38 cellular contexts compared by ENCODE assay signal in the genomic region with DNA sequence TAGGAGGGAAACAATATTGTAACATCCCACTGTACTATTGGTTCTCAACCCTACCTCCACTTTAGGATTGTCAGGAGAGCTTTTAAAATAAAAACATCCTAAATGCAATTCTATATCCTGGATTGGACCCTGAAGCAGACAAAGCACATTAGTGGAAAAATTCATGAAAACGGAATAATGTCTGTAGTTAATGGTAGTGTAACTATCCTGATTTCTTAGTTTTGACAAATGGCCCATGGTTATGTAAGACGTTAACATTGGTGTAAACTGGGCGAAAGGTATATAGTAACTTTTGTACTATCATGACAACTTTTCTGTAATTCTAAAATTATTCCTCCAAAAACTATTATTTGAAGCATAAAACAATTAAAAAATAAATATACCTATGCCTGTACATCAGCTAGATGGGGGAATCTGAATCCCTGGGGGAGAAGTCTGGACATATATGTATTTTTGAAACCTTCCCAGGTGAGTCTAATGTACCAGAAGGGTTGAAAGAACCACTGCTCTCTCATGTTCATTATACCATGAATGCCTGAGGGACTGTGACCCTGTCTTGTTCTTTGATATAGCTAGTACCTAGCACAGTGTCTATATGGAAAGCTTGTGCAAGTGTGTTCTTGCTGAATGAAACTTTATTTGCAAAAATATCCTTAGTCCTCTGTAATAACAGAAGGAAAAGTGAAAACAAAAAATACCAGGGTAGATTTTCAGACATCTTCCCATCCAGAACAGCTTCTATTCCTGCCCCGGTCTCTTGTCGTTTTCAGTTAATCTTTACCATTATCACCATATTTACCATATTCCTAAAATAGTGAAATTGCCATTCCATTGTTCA. TPM values are rescaled to one million over a fixed set of nuclear protein-coding genes. Genes with fewer than 3 reads are reported as not detected.
"Had no signal": no experiment of that assay in that cellular context is flagged by ENCODE, and none has a peak within 500 bp of the region (broad histone marks: within the 10 kb centered on the region; RNA-seq: fewer than 3 reads in every experiment).

No MANE protein-coding gene starts in this region.

- H3K27me3 Mint-ChIP-seq: activated naive CD4-positive, alpha-beta T cell treated with anti-CD3 and anti-CD28 coated beads, Interleukin-2, amount 50 U/mL, for 24 hours; activated naive CD8-positive, alpha-beta T cell; central memory CD8-positive, alpha-beta T cell had no signal

- H3K36me3 Mint-ChIP-seq: activated naive CD8-positive, alpha-beta T cell; brain had no signal

- ATAC-seq: activated CD8-positive, alpha-beta memory T cell treated with anti-CD3 and anti-CD28 coated beads, Interleukin-2, amount 10 ng/mL, durations not matched to agents 7 days and 5 days; activated CD8-positive, alpha-beta T cell treated with anti-CD3 and anti-CD28 coated beads, Interleukin-2, amount 10 ng/mL, durations not matched to agents 7 days and 5 days; activated naive CD8-positive, alpha-beta T cell treated with anti-CD3 and anti-CD28 coated beads, Interleukin-2, amount 50 U/mL, for 24 hours had no signal

- H3K4me3 ChIP-seq: ascending aorta, cardiac muscle cell had no signal

- H3K9me3 ChIP-seq: ascending aorta had no signal

- DNase-seq: activated B cell treated with CpG ODN at 0.5 μM for 24 hours; activated CD4-positive, alpha-beta memory T cell treated with anti-CD3 and anti-CD28 coated beads for 36 hours; activated CD4-positive, alpha-beta T cell treated with anti-CD3 and anti-CD28 coated beads for 4 hours; activated CD4-positive, alpha-beta T cell treated with anti-CD3 and anti-CD28 coated beads, Interleukin-2, amount 10 ng/mL, durations not matched to agents 24 days and 14 days; activated CD4-positive, alpha-beta T cell treated with anti-CD3 and anti-CD28 coated beads, Interleukin-2, amount 50 U/mL, for 1 hour; activated CD4-positive, alpha-beta T cell treated with anti-CD3 and anti-CD28 coated beads, Interleukin-2, amount 50 U/mL, for 4 hours; activated CD4-positive, CD25-positive, alpha-beta regulatory T cell treated with anti-CD3 and anti-CD28 coated beads, Interleukin-2, amount 50 U/mL, for 72 hours; activated CD8-positive, alpha-beta memory T cell treated with anti-CD3 and anti-CD28 coated beads for 24 hours; activated CD8-positive, alpha-beta memory T cell treated with anti-CD3 and anti-CD28 coated beads, Interleukin-2, amount 10 ng/mL, durations not matched to agents 7 days and 5 days; activated CD8-positive, alpha-beta memory T cell treated with anti-CD3 and anti-CD28 coated beads, Interleukin-2, amount 50 U/mL, for 48 hours; activated CD8-positive, alpha-beta T cell treated with anti-CD3 and anti-CD28 coated beads, Interleukin-2, amount 10 ng/mL, durations not matched to agents 7 days and 5 days; activated effector memory CD4-positive, alpha-beta T cell treated with Interleukin-2 at 50 U/mL for 16 hours; activated gamma-delta T cell; activated naive CD4-positive, alpha-beta T cell treated with anti-CD3 and anti-CD28 coated beads, Interleukin-2, amount 10 ng/mL, durations not matched to agents 7 days and 5 days; activated naive CD4-positive, alpha-beta T cell treated with Interleukin-2 at 50 U/mL for 16 hours; activated naive CD8-positive, alpha-beta T cell treated with anti-CD3 and anti-CD28 coated beads, Interleukin-2, amount 10 ng/mL, durations not matched to agents 7 days and 5 days; activated naive CD8-positive, alpha-beta T cell treated with anti-CD3 and anti-CD28 coated beads, Interleukin-2, amount 50 U/mL, for 24 hours; activated T-cell treated with anti-CD3 and anti-CD28 coated beads, Interleukin-2, amount 50 U/mL, for 24 hours; activated T-cell treated with anti-CD3 and anti-CD28 coated beads, Interleukin-2, amount 50 U/mL, for 48 hours; amygdala; anterior cingulate cortex; caudate nucleus; cerebellar nuclear complex; T-helper 2 cell; T-helper 9 cell had no signal

- FAIRE-seq: bronchial epithelial cell, TTC549 had no signal

- H3K36me3 ChIP-seq: ascending aorta, cardiac muscle cell had no signal

- H3K4me3 Mint-ChIP-seq: activated B cell treated with CpG ODN at 0.5 μM for 24 hours; activated CD4-positive, alpha-beta memory T cell treated with anti-CD3 and anti-CD28 coated beads for 36 hours; activated CD4-positive, alpha-beta T cell treated with anti-CD3 and anti-CD28 coated beads, Interleukin-2, amount 10 ng/mL, durations not matched to agents 24 days and 14 days; activated CD8-positive, alpha-beta memory T cell treated with anti-CD3 and anti-CD28 coated beads, Interleukin-2, amount 10 ng/mL, durations not matched to agents 7 days and 5 days; activated CD8-positive, alpha-beta T cell treated with anti-CD3 and anti-CD28 coated beads, Interleukin-2, amount 10 ng/mL, durations not matched to agents 7 days and 5 days; activated naive CD4-positive, alpha-beta T cell treated with anti-CD3 and anti-CD28 coated beads, Interleukin-2, amount 10 ng/mL, durations not matched to agents 7 days and 5 days; activated naive CD4-positive, alpha-beta T cell treated with anti-CD3 and anti-CD28 coated beads, Interleukin-2, amount 50 U/mL, for 24 hours; activated naive CD8-positive, alpha-beta T cell; activated naive CD8-positive, alpha-beta T cell treated with anti-CD3 and anti-CD28 coated beads, Interleukin-2, amount 10 ng/mL, durations not matched to agents 7 days and 5 days; activated naive CD8-positive, alpha-beta T cell treated with anti-CD3 and anti-CD28 coated beads, Interleukin-2, amount 50 U/mL, for 24 hours; activated T-cell treated with anti-CD3 and anti-CD28 coated beads, Interleukin-2, amount 50 U/mL, for 24 hours; central memory CD8-positive, alpha-beta T cell; T-helper 1 cell treated with Interleukin-12 subunit alpha and Interleukin-12 subunit beta and Interleukin-4 antibody, amounts not matched to agents 30 μg/mL and 1 μg/mL, for 36 hours; T-helper 2 cell treated with Interferon-gamma antibody and Interleukin-4, amounts not matched to agents 5 μg/mL and 100 μg/mL, for 36 hours had no signal

- H3K27me3 ChIP-seq: ascending aorta had no signal

- H3K27ac ChIP-seq: ascending aorta, cardiac muscle cell, VCaP had no signal

- H3K27ac Mint-ChIP-seq: activated CD4-positive, alpha-beta memory T cell treated with anti-CD3 and anti-CD28 coated beads for 36 hours; activated CD4-positive, alpha-beta T cell treated with anti-CD3 and anti-CD28 coated beads, Interleukin-2, amount 10 ng/mL, durations not matched to agents 24 days and 14 days; activated CD8-positive, alpha-beta memory T cell treated with anti-CD3 and anti-CD28 coated beads, Interleukin-2, amount 10 ng/mL, durations not matched to agents 7 days and 5 days; activated CD8-positive, alpha-beta T cell treated with anti-CD3 and anti-CD28 coated beads, Interleukin-2, amount 10 ng/mL, durations not matched to agents 7 days and 5 days; activated naive CD4-positive, alpha-beta T cell treated with anti-CD3 and anti-CD28 coated beads, Interleukin-2, amount 10 ng/mL, durations not matched to agents 7 days and 5 days; activated naive CD8-positive, alpha-beta T cell; activated naive CD8-positive, alpha-beta T cell treated with anti-CD3 and anti-CD28 coated beads, Interleukin-2, amount 10 ng/mL, durations not matched to agents 7 days and 5 days; activated naive CD8-positive, alpha-beta T cell treated with anti-CD3 and anti-CD28 coated beads, Interleukin-2, amount 50 U/mL, for 24 hours; activated T-cell treated with anti-CD3 and anti-CD28 coated beads, Interleukin-2, amount 50 U/mL, for 24 hours; activated T-helper 2 cell treated with anti-CD3 and anti-CD28 coated beads, Interferon-gamma antibody, Interleukin-2, Interleukin-4, amounts not matched to agents 10 μg/mL and 5 μg/mL and 100 μg/mL, durations not matched to agents 14 hours and 24 hours and 36 hours; brain; T-helper 1 cell treated with Interleukin-12 subunit alpha and Interleukin-12 subunit beta and Interleukin-4 antibody, amounts not matched to agents 30 μg/mL and 1 μg/mL, for 36 hours; T-helper 2 cell treated with Interferon-gamma antibody and Interleukin-4, amounts not matched to agents 5 μg/mL and 100 μg/mL, for 36 hours had no signal

- H3K9me3 Mint-ChIP-seq: activated B cell treated with CpG ODN at 0.5 μM for 24 hours; activated CD4-positive, alpha-beta T cell treated with anti-CD3 and anti-CD28 coated beads, Interleukin-2, amount 10 ng/mL, durations not matched to agents 24 days and 14 days; activated naive CD4-positive, alpha-beta T cell treated with anti-CD3 and anti-CD28 coated beads, Interleukin-2, amount 10 ng/mL, durations not matched to agents 7 days and 5 days; activated naive CD4-positive, alpha-beta T cell treated with anti-CD3 and anti-CD28 coated beads, Interleukin-2, amount 50 U/mL, for 24 hours; activated naive CD8-positive, alpha-beta T cell treated with anti-CD3 and anti-CD28 coated beads, Interleukin-2, amount 10 ng/mL, durations not matched to agents 7 days and 5 days; activated naive CD8-positive, alpha-beta T cell treated with anti-CD3 and anti-CD28 coated beads, Interleukin-2, amount 50 U/mL, for 24 hours; activated T-cell treated with anti-CD3 and anti-CD28 coated beads, Interleukin-2, amount 50 U/mL, for 24 hours; activated T-helper 2 cell treated with anti-CD3 and anti-CD28 coated beads, Interferon-gamma antibody, Interleukin-2, Interleukin-4, amounts not matched to agents 10 μg/mL and 5 μg/mL and 100 μg/mL, durations not matched to agents 14 hours and 24 hours and 36 hours; central memory CD8-positive, alpha-beta T cell; T-helper 1 cell treated with Interleukin-12 subunit alpha and Interleukin-12 subunit beta and Interleukin-4 antibody, amounts not matched to agents 30 μg/mL and 1 μg/mL, for 36 hours; T-helper 2 cell treated with Interferon-gamma antibody and Interleukin-4, amounts not matched to agents 5 μg/mL and 100 μg/mL, for 36 hours had no signal

RNA-seq across cellular contexts. Expression of gene HEMGN, which starts 12.3 kb away (rescaled TPM):
- total RNA-seq: ascending aorta, bronchial epithelial cell, cardiac muscle cell, chondrocyte had no signal
- polyA plus RNA-seq: cardiac muscle cell had no signal
